ENCODE assay signal across 9 cellular contexts in genomic region chr3:119033393-119034255, GRCh38. TPM values are rescaled to one million over a fixed set of nuclear protein-coding genes. Genes with fewer than 3 reads are reported as not detected.
DNase-seq lines count a peak whose midpoint lies in the region; TF ChIP-seq lines count a peak whose summit lies in the region.
"Had no signal": no experiment of that assay in that cellular context is flagged by ENCODE, and none has a peak within 500 bp of the region (broad histone marks: within the 10 kb centered on the region; RNA-seq: fewer than 3 reads in every experiment).

No MANE protein-coding gene starts in this region.

- TF ChIP-seq CTCF in mammary epithelial cell (conservative IDR thresholded peaks at IDR 0.05 in 1 of 2, IDR thresholded peaks at IDR 0.05 in 1 of 2; ENCODE audit: extremely low read depth in 1 of 2, insufficient read depth in 1 of 2, low read depth in 1 of 2, low read length in 2 of 2), result no peak
- no peak for TF ChIP-seq CTCF in mesothelial cell of epicardium (IDR thresholded peaks at IDR 0.05; ENCODE audit: unreplicated experiment)
- TF ChIP-seq CTCF in thyroid gland (IDR thresholded peaks at IDR 0.05), result no peak

- H4K20me1 ChIP-seq in mammary epithelial cell (ENCODE audit: insufficient read depth, low read length), result no peaks in the 10 kb centered on the region

- no peak for DNase-seq in activated naive CD4-positive, alpha-beta T cell treated with anti-CD3 and anti-CD28 coated beads, Interleukin-2, amount 10 ng/mL, durations not matched to agents 7 days and 5 days
- DNase-seq in activated naive CD4-positive, alpha-beta T cell (lab: John Stamatoyannopoulos, UW), result no peak
- DNase-seq in mammary epithelial cell (no peak), mesothelial cell of epicardium (ENCODE audit: low spot score in 2 of 2, unreplicated experiment in 2 of 2) (no peak), thyroid gland (no peak), NCI-H2081 (lab: John Stamatoyannopoulos, UW) (no peak), SK-N-DZ (ENCODE audit: low spot score) (no peak)
- DNase-seq in stimulated activated CD4-positive, alpha-beta T cell treated with anti-CD3 and anti-CD28 coated beads, Interleukin-15, amount 100 ng/mL, for 24 hours, result no peak
- DNase-seq: activated CD8-positive, alpha-beta memory T cell treated with anti-CD3 and anti-CD28 coated beads, Interleukin-2, amount 50 U/mL, for 48 hours had no signal

- no peaks in the 10 kb centered on the region for H3K9me3 ChIP-seq in mammary epithelial cell (replicated peaks; ENCODE audit: insufficient read depth, low read length)
- no peaks in the 10 kb centered on the region for H3K9me3 ChIP-seq in thyroid gland

- no peaks in the 10 kb centered on the region for H3K79me2 ChIP-seq in mammary epithelial cell (ENCODE audit: insufficient read depth, low read length)

- H2AFZ ChIP-seq in mammary epithelial cell (ENCODE audit: low read depth, low read length), result peak overlapping the region; percentile 83

- peak overlapping the region; percentile 82 for H3K4me3 Mint-ChIP-seq in activated naive CD4-positive, alpha-beta T cell treated with anti-CD3 and anti-CD28 coated beads, Interleukin-2, amount 10 ng/mL, durations not matched to agents 7 days and 5 days
- peak overlapping the region; percentile 91 for H3K4me3 Mint-ChIP-seq in mesothelial cell of epicardium

- WGBS in mammary epithelial cell (ENCODE audit: low coverage, missing lambda C conversion rate), result 67% methylated on average over 14 of the region's 14 CpGs
- WGBS in thyroid gland, 2 donors, result 54 to 55% methylated on average over 14 of the region's 14 CpGs

- no TSS peak for BruUV-seq in mammary epithelial cell (replicated peaks; lab: Mats Ljungman, UMichigan)

- H3K27me3 Mint-ChIP-seq in activated naive CD4-positive, alpha-beta T cell treated with anti-CD3 and anti-CD28 coated beads, Interleukin-2, amount 10 ng/mL, durations not matched to agents 7 days and 5 days, result peaks cover 48% of the 10 kb centered on the region
- peaks cover 60% of the 10 kb centered on the region for H3K27me3 Mint-ChIP-seq in mesothelial cell of epicardium (ENCODE audit: low read depth)

- no peak overlapping the region for H3K27ac Mint-ChIP-seq in activated naive CD4-positive, alpha-beta T cell treated with anti-CD3 and anti-CD28 coated beads, Interleukin-2, amount 10 ng/mL, durations not matched to agents 7 days and 5 days
- H3K27ac Mint-ChIP-seq in mesothelial cell of epicardium, result peak overlapping the region; percentile 43

- in situ Hi-C loops in mammary epithelial cell (cut with MboI; ENCODE audit: low sequenced_read_pairs in 2 of 2), result no loop called here

- peak overlapping the region; percentile 100 for H3K4me2 ChIP-seq in mammary epithelial cell (ENCODE audit: insufficient read depth, low read depth, low read length)

- no peak for TF ChIP-seq POLR2A in thyroid gland (IDR thresholded peaks at IDR 0.05)

- H3K4me3 ChIP-seq in mammary epithelial cell (replicated peaks in 1 of 3; ENCODE audit: insufficient read depth in 1 of 3, low read depth in 2 of 3, low read length in 3 of 3) (peak overlapping the region in 2 of 3 experiments; percentile 48 to 60), thyroid gland (replicated peaks in 1 of 3) (peak overlapping the region; percentile 35 to 44 (median 36))

- H3K36me3 Mint-ChIP-seq in activated naive CD4-positive, alpha-beta T cell treated with anti-CD3 and anti-CD28 coated beads, Interleukin-2, amount 10 ng/mL, durations not matched to agents 7 days and 5 days, result no peaks in the 10 kb centered on the region
- no peaks in the 10 kb centered on the region for H3K36me3 Mint-ChIP-seq in mesothelial cell of epicardium

- intact Hi-C loops in mammary epithelial cell (cut with micrococcal nuclease), result loop anchor here (1.0 kb wide), 1 partner anchor 149 kb away; no protein-coding TSS in a partner anchor
- intact Hi-C loops in thyroid gland (cut with DNase I), result no loop called here

- H3K4me1 ChIP-seq in mammary epithelial cell (ENCODE audit: insufficient read depth, low read length), result peaks cover 12% of the 10 kb centered on the region
- H3K4me1 ChIP-seq in thyroid gland, result peaks cover 3 to 5% of the 10 kb centered on the region in 2 donors

- peaks cover 11% of the 10 kb centered on the region for H3K4me1 Mint-ChIP-seq in activated naive CD4-positive, alpha-beta T cell treated with anti-CD3 and anti-CD28 coated beads, Interleukin-2, amount 10 ng/mL, durations not matched to agents 7 days and 5 days
- H3K4me1 Mint-ChIP-seq in mesothelial cell of epicardium, result peaks cover 12% of the 10 kb centered on the region

- no peaks in the 10 kb centered on the region for H3K9me3 Mint-ChIP-seq in activated naive CD4-positive, alpha-beta T cell treated with anti-CD3 and anti-CD28 coated beads, Interleukin-2, amount 10 ng/mL, durations not matched to agents 7 days and 5 days
- H3K9me3 Mint-ChIP-seq in mesothelial cell of epicardium, result no peaks in the 10 kb centered on the region

- dilution Hi-C loops in mammary epithelial cell (cut with HindIII; ENCODE audit: low sequenced_read_pairs), result no loop called here

- H3K27me3 ChIP-seq in mammary epithelial cell (ENCODE audit: insufficient read depth, low read length), result peaks cover 21% of the 10 kb centered on the region
- no peaks in the 10 kb centered on the region for H3K27me3 ChIP-seq in thyroid gland

- H3K36me3 ChIP-seq in mammary epithelial cell (ENCODE audit: insufficient read depth, low read length) (no peaks in the 10 kb centered on the region), thyroid gland (no peaks in the 10 kb centered on the region)

- CTCF ChIA-PET in activated naive CD4-positive, alpha-beta T cell treated with anti-CD3 and anti-CD28 coated beads, Interleukin-2, amount 10 ng/mL, durations not matched to agents 7 days and 5 days (lab: Charles Lee), result interaction anchor here (0.6 to 6.5 kb wide), 24 partner anchors 9 to 647 kb away, joined by 3 to 348 read pairs (median 5); partner anchors contain the start of gene B4GALT4
- CTCF ChIA-PET in mammary epithelial cell (lab: Charles Lee; ENCODE audit: low non-redundant PET), result no interaction called here

- no peak overlapping the region for H3K9ac ChIP-seq in mammary epithelial cell (ENCODE audit: insufficient read depth, low read length)

- H3K27ac ChIP-seq in mammary epithelial cell (ENCODE audit: insufficient read depth, low read depth, low read length) (no peak overlapping the region), thyroid gland (no peak overlapping the region)

RNA-seq across cellular contexts. Expression of gene IGSF11, which starts 1.0 kb away (rescaled TPM):
- total RNA-seq in mammary epithelial cell (under 1 TPM in 1 of 2 donors, not detected in 1; 0.19 TPM), mesothelial cell of epicardium (1.2 to 2.0 TPM (median 1.8 TPM) in 3 replicates), thyroid gland (1 to 10 TPM in 1 of 4 donors, under 1 TPM in 3; 0.29 to 1.4 (median 0.75) TPM)
- 0.05 TPM for polyA plus RNA-seq in mammary epithelial cell
- not detected for polyA minus RNA-seq in mammary epithelial cell
- polyA plus RNA-seq in SK-N-DZ (2014; cell fraction: cytosol; rRNA removed), result 6.9 and 8.2 TPM in 2 replicates
- polyA plus RNA-seq in SK-N-DZ (2014; cell fraction: nucleus; rRNA removed), result 10.8 and 12.8 TPM in 2 replicates
